ENCODE assay signal across 32 cellular contexts in the genomic region with DNA sequence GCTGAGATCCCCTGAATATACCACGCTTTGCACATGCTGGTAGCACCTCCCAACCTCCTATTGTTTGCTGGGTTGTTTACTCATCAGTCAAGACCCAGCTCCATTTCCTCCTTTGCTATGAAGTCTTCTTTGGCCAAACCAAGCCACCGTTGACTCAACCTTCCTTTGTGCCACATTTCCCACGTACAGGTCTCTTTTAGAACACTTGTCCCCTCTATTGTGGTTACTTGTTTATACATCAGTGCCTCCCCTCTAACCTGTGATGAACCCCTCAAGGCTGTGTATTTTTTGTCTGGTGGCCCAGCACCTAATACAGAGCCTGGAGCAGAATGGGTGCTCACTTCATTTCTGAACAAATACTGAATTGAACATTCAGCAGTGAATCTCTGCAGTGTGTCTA.
"Had no signal": no experiment of that assay in that cellular context is flagged by ENCODE, and none has a peak within 500 bp of the region (broad histone marks: within the 10 kb centered on the region; RNA-seq: fewer than 3 reads in every experiment).

No MANE protein-coding gene starts in this region.

- H3K9me3 ChIP-seq: ascending aorta, breast epithelium, esophagus squamous epithelium, gastroesophageal sphincter had no signal

- H3K27me3 Mint-ChIP-seq: activated CD4-positive, alpha-beta memory T cell treated with anti-CD3 and anti-CD28 coated beads for 36 hours; activated CD4-positive, alpha-beta T cell treated with anti-CD3 and anti-CD28 coated beads for 36 hours; activated CD4-positive, alpha-beta T cell treated with anti-CD3 and anti-CD28 coated beads, Interleukin-2, amount 10 ng/mL, durations not matched to agents 24 days and 14 days; activated naive CD4-positive, alpha-beta T cell treated with anti-CD3 and anti-CD28 coated beads, Interleukin-2, amount 10 ng/mL, durations not matched to agents 7 days and 5 days; activated naive CD8-positive, alpha-beta T cell treated with anti-CD3 and anti-CD28 coated beads, Interleukin-2, amount 10 ng/mL, durations not matched to agents 7 days and 5 days; activated T-cell treated with anti-CD3 and anti-CD28 coated beads, Interleukin-2, amount 50 U/mL, for 24 hours; dendritic cell treated with granulocyte-macrophage colony-stimulating factor and Interleukin-4, amounts not matched to agents 40 ng/mL and 50 ng/mL, for 4 days had no signal

- DNase-seq: activated CD4-positive, alpha-beta memory T cell treated with anti-CD3 and anti-CD28 coated beads for 36 hours; activated CD4-positive, alpha-beta T cell treated with anti-CD3 and anti-CD28 coated beads for 36 hours; activated CD4-positive, alpha-beta T cell treated with anti-CD3 and anti-CD28 coated beads, Interleukin-2, amount 10 ng/mL, durations not matched to agents 24 days and 14 days; activated CD4-positive, CD25-positive, alpha-beta regulatory T cell; activated CD4-positive, CD25-positive, alpha-beta regulatory T cell treated with anti-CD3 and anti-CD28 coated beads, Interleukin-2, amount 50 U/mL, for 72 hours; activated CD8-positive, alpha-beta memory T cell treated with anti-CD3 and anti-CD28 coated beads, Interleukin-2, amount 10 ng/mL, durations not matched to agents 7 days and 5 days; activated CD8-positive, alpha-beta memory T cell treated with anti-CD3 and anti-CD28 coated beads, Interleukin-2, amount 50 U/mL, for 4 hours; activated CD8-positive, alpha-beta T cell treated with anti-CD3 and anti-CD28 coated beads, Interleukin-2, amount 10 ng/mL, durations not matched to agents 7 days and 5 days; activated gamma-delta T cell; activated naive CD4-positive, alpha-beta T cell; activated naive CD4-positive, alpha-beta T cell treated with anti-CD3 and anti-CD28 coated beads, Interleukin-2, amount 10 ng/mL, durations not matched to agents 7 days and 5 days; activated naive CD8-positive, alpha-beta T cell treated with anti-CD3 and anti-CD28 coated beads, Interleukin-2, amount 10 ng/mL, durations not matched to agents 7 days and 5 days; activated T-cell treated with anti-CD3 and anti-CD28 coated beads for 4 hours; activated T-cell treated with anti-CD3 and anti-CD28 coated beads, Interleukin-2, amount 50 U/mL, for 24 hours; activated T-cell treated with anti-CD3 and anti-CD28 coated beads, Interleukin-2, amount 50 U/mL, for 72 hours; central memory CD4-positive, alpha-beta T cell; cerebellar nuclear complex; effector CD4-positive, alpha-beta T cell; effector memory CD8-positive, alpha-beta T cell; esophagus squamous epithelium; foreskin melanocyte; head of caudate nucleus; T-helper 2 cell had no signal

- H3K36me3 ChIP-seq: ascending aorta, breast epithelium, cardiac muscle cell, esophagus squamous epithelium, gastroesophageal sphincter had no signal

- H3K27ac Mint-ChIP-seq: activated CD4-positive, alpha-beta memory T cell treated with anti-CD3 and anti-CD28 coated beads for 36 hours; activated CD4-positive, alpha-beta T cell treated with anti-CD3 and anti-CD28 coated beads for 36 hours; activated CD4-positive, alpha-beta T cell treated with anti-CD3 and anti-CD28 coated beads, Interleukin-2, amount 10 ng/mL, durations not matched to agents 24 days and 14 days; activated CD8-positive, alpha-beta memory T cell treated with anti-CD3 and anti-CD28 coated beads, Interleukin-2, amount 10 ng/mL, durations not matched to agents 7 days and 5 days; activated CD8-positive, alpha-beta T cell treated with anti-CD3 and anti-CD28 coated beads, Interleukin-2, amount 10 ng/mL, durations not matched to agents 7 days and 5 days; activated naive CD4-positive, alpha-beta T cell treated with anti-CD3 and anti-CD28 coated beads, Interleukin-2, amount 10 ng/mL, durations not matched to agents 7 days and 5 days; activated naive CD4-positive, alpha-beta T cell treated with anti-CD3 and anti-CD28 coated beads, Interleukin-2, amount 50 U/mL, for 72 hours; activated naive CD8-positive, alpha-beta T cell treated with anti-CD3 and anti-CD28 coated beads, Interleukin-2, amount 10 ng/mL, durations not matched to agents 7 days and 5 days; activated T-cell treated with anti-CD3 and anti-CD28 coated beads, Interleukin-2, amount 50 U/mL, for 24 hours; activated T-cell treated with anti-CD3 and anti-CD28 coated beads, Interleukin-2, amount 50 U/mL, for 72 hours; brain; dendritic cell treated with granulocyte-macrophage colony-stimulating factor and Interleukin-4, amounts not matched to agents 40 ng/mL and 50 ng/mL, for 4 days; effector memory CD8-positive, alpha-beta T cell had no signal

- H3K9me3 Mint-ChIP-seq: activated CD4-positive, alpha-beta memory T cell treated with anti-CD3 and anti-CD28 coated beads for 36 hours; activated CD4-positive, alpha-beta T cell treated with anti-CD3 and anti-CD28 coated beads, Interleukin-2, amount 10 ng/mL, durations not matched to agents 24 days and 14 days; activated naive CD4-positive, alpha-beta T cell treated with anti-CD3 and anti-CD28 coated beads, Interleukin-2, amount 10 ng/mL, durations not matched to agents 7 days and 5 days; activated naive CD4-positive, alpha-beta T cell treated with anti-CD3 and anti-CD28 coated beads, Interleukin-2, amount 50 U/mL, for 72 hours; activated naive CD8-positive, alpha-beta T cell treated with anti-CD3 and anti-CD28 coated beads, Interleukin-2, amount 10 ng/mL, durations not matched to agents 7 days and 5 days; activated T-cell treated with anti-CD3 and anti-CD28 coated beads, Interleukin-2, amount 50 U/mL, for 24 hours; activated T-cell treated with anti-CD3 and anti-CD28 coated beads, Interleukin-2, amount 50 U/mL, for 72 hours; brain; dendritic cell treated with granulocyte-macrophage colony-stimulating factor and Interleukin-4, amounts not matched to agents 40 ng/mL and 50 ng/mL, for 4 days; effector memory CD8-positive, alpha-beta T cell had no signal

- ATAC-seq: activated CD4-positive, alpha-beta T cell treated with anti-CD3 and anti-CD28 coated beads for 36 hours; activated CD8-positive, alpha-beta memory T cell treated with anti-CD3 and anti-CD28 coated beads, Interleukin-2, amount 10 ng/mL, durations not matched to agents 7 days and 5 days; activated CD8-positive, alpha-beta T cell treated with anti-CD3 and anti-CD28 coated beads, Interleukin-2, amount 10 ng/mL, durations not matched to agents 7 days and 5 days; activated naive CD4-positive, alpha-beta T cell treated with anti-CD3 and anti-CD28 coated beads, Interleukin-2, amount 50 U/mL, for 72 hours; activated T-cell treated with anti-CD3 and anti-CD28 coated beads, Interleukin-2, amount 50 U/mL, for 72 hours; effector memory CD8-positive, alpha-beta T cell; gastroesophageal sphincter had no signal

- H3K4me1 ChIP-seq: ascending aorta, breast epithelium, esophagus squamous epithelium, gastroesophageal sphincter had no signal

- H3K27me3 ChIP-seq: ascending aorta, breast epithelium, cardiac muscle cell, esophagus squamous epithelium, gastroesophageal sphincter had no signal

- H3K4me3 ChIP-seq: ascending aorta, breast epithelium, cardiac muscle cell, coronary artery, esophagus squamous epithelium, gastroesophageal sphincter had no signal

- H3K27ac ChIP-seq: ascending aorta, breast epithelium, cardiac muscle cell, coronary artery, epithelial cell of prostate, esophagus squamous epithelium, gastroesophageal sphincter had no signal

- H3K4me1 Mint-ChIP-seq: activated CD4-positive, alpha-beta T cell treated with anti-CD3 and anti-CD28 coated beads for 36 hours; activated CD4-positive, alpha-beta T cell treated with anti-CD3 and anti-CD28 coated beads, Interleukin-2, amount 10 ng/mL, durations not matched to agents 24 days and 14 days; activated naive CD4-positive, alpha-beta T cell treated with anti-CD3 and anti-CD28 coated beads, Interleukin-2, amount 10 ng/mL, durations not matched to agents 7 days and 5 days; activated naive CD8-positive, alpha-beta T cell treated with anti-CD3 and anti-CD28 coated beads, Interleukin-2, amount 10 ng/mL, durations not matched to agents 7 days and 5 days; brain had no signal

- H3K4me3 Mint-ChIP-seq: activated CD4-positive, alpha-beta memory T cell treated with anti-CD3 and anti-CD28 coated beads for 36 hours; activated CD4-positive, alpha-beta T cell treated with anti-CD3 and anti-CD28 coated beads for 36 hours; activated CD4-positive, alpha-beta T cell treated with anti-CD3 and anti-CD28 coated beads, Interleukin-2, amount 10 ng/mL, durations not matched to agents 24 days and 14 days; activated CD8-positive, alpha-beta memory T cell treated with anti-CD3 and anti-CD28 coated beads, Interleukin-2, amount 10 ng/mL, durations not matched to agents 7 days and 5 days; activated CD8-positive, alpha-beta T cell treated with anti-CD3 and anti-CD28 coated beads, Interleukin-2, amount 10 ng/mL, durations not matched to agents 7 days and 5 days; activated naive CD4-positive, alpha-beta T cell treated with anti-CD3 and anti-CD28 coated beads, Interleukin-2, amount 10 ng/mL, durations not matched to agents 7 days and 5 days; activated naive CD8-positive, alpha-beta T cell treated with anti-CD3 and anti-CD28 coated beads, Interleukin-2, amount 10 ng/mL, durations not matched to agents 7 days and 5 days; activated T-cell treated with anti-CD3 and anti-CD28 coated beads, Interleukin-2, amount 50 U/mL, for 24 hours; activated T-cell treated with anti-CD3 and anti-CD28 coated beads, Interleukin-2, amount 50 U/mL, for 72 hours; brain; dendritic cell treated with granulocyte-macrophage colony-stimulating factor and Interleukin-4, amounts not matched to agents 40 ng/mL and 50 ng/mL, for 4 days; effector memory CD8-positive, alpha-beta T cell had no signal

- H3K36me3 Mint-ChIP-seq: activated CD4-positive, alpha-beta memory T cell treated with anti-CD3 and anti-CD28 coated beads for 36 hours; activated CD8-positive, alpha-beta memory T cell treated with anti-CD3 and anti-CD28 coated beads, Interleukin-2, amount 10 ng/mL, durations not matched to agents 7 days and 5 days; activated naive CD4-positive, alpha-beta T cell treated with anti-CD3 and anti-CD28 coated beads, Interleukin-2, amount 10 ng/mL, durations not matched to agents 7 days and 5 days; activated naive CD4-positive, alpha-beta T cell treated with anti-CD3 and anti-CD28 coated beads, Interleukin-2, amount 50 U/mL, for 72 hours; activated naive CD8-positive, alpha-beta T cell treated with anti-CD3 and anti-CD28 coated beads, Interleukin-2, amount 10 ng/mL, durations not matched to agents 7 days and 5 days; brain had no signal
